Comparison of ENCODE assay signal across 8 cellular contexts in genomic region chr15:88476635-88477038, GRCh38. TPM values are rescaled to one million over a fixed set of nuclear protein-coding genes. Genes with fewer than 3 reads are reported as not detected.
DNase-seq lines count a peak whose midpoint lies in the region; ATAC-seq lines count a peak whose summit lies in the region.

No MANE protein-coding gene starts in this region.

- no peak overlapping the region for H2BK120ac ChIP-seq in neuronal stem cell (ENCODE audit: low read depth, low read length)

- H3K14ac ChIP-seq in neuronal stem cell (ENCODE audit: low read length), result peak overlapping the region; percentile 39

- no peak overlapping the region for H4K8ac ChIP-seq in neuronal stem cell (ENCODE audit: low read depth, low read length)

- H3K36me3 ChIP-seq in neuronal stem cell (replicated peaks in 1 of 2; ENCODE audit: control insufficient read depth in 2 of 2, insufficient read depth in 2 of 2, low read length in 2 of 2), result peaks cover 12 to 63% of the 10 kb centered on the region in 2 donors

- H3K27ac ChIP-seq in neuronal stem cell (replicated peaks; ENCODE audit: low read length), result no peak overlapping the region

- H2AFZ ChIP-seq in neuronal stem cell (ENCODE audit: low read length), result no peak overlapping the region

- WGBS in neuronal stem cell (ENCODE audit: extremely low coverage in 2 of 2, insufficient read length in 2 of 2, insufficient replicate concordance in 1 of 2), 2 donors, result no CpG with 5 or more reads among the region's 7 CpGs

- H3K23ac ChIP-seq in neuronal stem cell (ENCODE audit: low read depth, low read length, poor library complexity), result no peak overlapping the region

- no peaks in the 10 kb centered on the region for H3K27me3 ChIP-seq in neuronal stem cell (ENCODE audit: control insufficient read depth in 3 of 3, insufficient read depth in 3 of 3, low read depth in 1 of 3, low read length in 3 of 3)

- DNase-seq in stimulated activated CD4-positive, alpha-beta T cell treated with anti-CD3 and anti-CD28 coated beads, Interleukin-2, amount 100 ng/mL, for 4 hours (ENCODE audit: low read depth), result peak; percentile 5
- no peak for DNase-seq in stimulated activated CD4-positive, alpha-beta T cell treated with anti-CD3 and anti-CD28 coated beads, Interleukin-2, amount 100 ng/mL, for 48 hours
- DNase-seq in Kasumi-1 (lab: John Stamatoyannopoulos, UW), result peak; percentile 61 to 70
- DNase-seq in SK-N-DZ (ENCODE audit: low spot score), result peak; percentile 60
- peak; percentile 41 for DNase-seq in fibroblast of gingiva (ENCODE audit: low read depth)
- DNase-seq in neuronal stem cell (ENCODE audit: low spot score), result no peak

- H3K4me3 ChIP-seq in neuronal stem cell (ENCODE audit: low read length in 2 of 2), result no peak overlapping the region

- H3K9me3 ChIP-seq in neuronal stem cell (replicated peaks in 1 of 2; ENCODE audit: control insufficient read depth in 2 of 2, insufficient read depth in 1 of 2, low read depth in 1 of 2, low read length in 2 of 2), result no peaks in the 10 kb centered on the region

- H2BK12ac ChIP-seq in neuronal stem cell (ENCODE audit: low read length), result no peak overlapping the region

- H2BK5ac ChIP-seq in neuronal stem cell (ENCODE audit: low read length), result no peak overlapping the region

- ATAC-seq in HG02840 (IDR thresholded peaks at IDR 0.05; ENCODE audit: low FRiP score, unreplicated experiment) (no peak), HG03175 (IDR thresholded peaks at IDR 0.05; ENCODE audit: unreplicated experiment) (no peak)

- no peak overlapping the region for H3K18ac ChIP-seq in neuronal stem cell (ENCODE audit: low read length)

- H3K4me1 ChIP-seq in neuronal stem cell (ENCODE audit: control insufficient read depth in 2 of 2, insufficient read depth in 1 of 2, low read depth in 1 of 2, low read length in 2 of 2), result peaks cover 0 to 4% of the 10 kb centered on the region in 2 donors

- no peak overlapping the region for H2AK5ac ChIP-seq in neuronal stem cell (ENCODE audit: low read depth, low read length)

- no peak overlapping the region for H3K4ac ChIP-seq in neuronal stem cell (ENCODE audit: low read length)

- no peak overlapping the region for H3K9ac ChIP-seq in neuronal stem cell (ENCODE audit: low read depth, low read length, poor library complexity)

- H2BK15ac ChIP-seq in neuronal stem cell (ENCODE audit: low read length), result no peak overlapping the region

- no peak overlapping the region for H3K4me2 ChIP-seq in neuronal stem cell (ENCODE audit: insufficient read depth, low read length, poor library complexity, severe bottlenecking)

- no peak overlapping the region for H4K91ac ChIP-seq in neuronal stem cell (ENCODE audit: low read depth, low read length, poor library complexity)

- H3K79me1 ChIP-seq in neuronal stem cell (ENCODE audit: low read depth, low read length), result no peaks in the 10 kb centered on the region

RNA-seq across cellular contexts. Expression of gene MRPS11, which starts 9.1 kb away (rescaled TPM):
- 66.0 and 140 TPM in 2 replicates for polyA plus RNA-seq in SK-N-DZ (2014; cell fraction: cytosol; rRNA removed)
- 38.8 and 55.1 TPM in 2 replicates for polyA plus RNA-seq in SK-N-DZ (2014; cell fraction: nucleus; rRNA removed)
- 31.3 TPM for polyA plus RNA-seq in neuronal stem cell (2013, experiment 1 of 2)
- polyA plus RNA-seq in neuronal stem cell (2013, experiment 2 of 2), result 29.5 TPM

RNA-seq across cellular contexts. Expression of gene MRPL46, which starts 9.4 kb away (rescaled TPM):
- 47.1 and 49.0 TPM in 2 replicates for polyA plus RNA-seq in SK-N-DZ (2014; cell fraction: cytosol; rRNA removed)
- polyA plus RNA-seq in SK-N-DZ (2014; cell fraction: nucleus; rRNA removed), result 51.0 and 52.9 TPM in 2 replicates
- 26.2 TPM for polyA plus RNA-seq in neuronal stem cell (2013, experiment 1 of 2)
- 25.7 TPM for polyA plus RNA-seq in neuronal stem cell (2013, experiment 2 of 2)

Comparison
In these comparisons a context has a peak if more than half of its experiments do, and no peak if none do; other contexts are left out.
1. DNase-seq: peak in stimulated activated CD4-positive, alpha-beta T cell treated with anti-CD3 and anti-CD28 coated beads, Interleukin-2, amount 100 ng/mL, for 4 hours (single experiment), Kasumi-1 (2 of 2), SK-N-DZ (single experiment) and fibroblast of gingiva (single experiment); none in stimulated activated CD4-positive, alpha-beta T cell treated with anti-CD3 and anti-CD28 coated beads, Interleukin-2, amount 100 ng/mL, for 48 hours (0 of 2) and neuronal stem cell (single experiment).